In genomic region chr1:173430707-173431662, GRCh38 we compare ENCODE assay signal across 8 cellular contexts. TPM values are rescaled to one million over a fixed set of nuclear protein-coding genes. Genes with fewer than 3 reads are reported as not detected.
A peak's percentile ranks its signal among the peaks of the same experiment; 100 is the strongest.
DNase-seq lines count a peak whose midpoint lies in the region; ATAC-seq and TF ChIP-seq lines count a peak whose summit lies in the region.

No MANE protein-coding gene starts in this region.

- peak; percentile 65 for ATAC-seq in GM18909 (IDR thresholded peaks at IDR 0.05; ENCODE audit: poor library complexity, unreplicated experiment)
- ATAC-seq in mucosa of descending colon = peak; percentile 79

- H3K36me3 ChIP-seq in ACC112 (ENCODE audit: insufficient read depth, low read length) (no peaks in the 10 kb centered on the region), mucosa of descending colon (ENCODE audit: low read depth) (no peaks in the 10 kb centered on the region)

- H3K27ac ChIP-seq in ACC112 (ENCODE audit: low read depth, low read length) (peak overlapping the region; percentile 86), epithelial cell of prostate (peak overlapping the region; percentile 76)

- no peaks in the 10 kb centered on the region for H3K27me3 ChIP-seq in ACC112 (ENCODE audit: insufficient read depth, low read length)

- H3K79me2 ChIP-seq in ACC112 (ENCODE audit: control insufficient read depth, insufficient read depth, low read length, unreplicated experiment) = no peaks in the 10 kb centered on the region

- H3K4me1 ChIP-seq in ACC112 (ENCODE audit: control insufficient read depth, insufficient read depth, low read length, unreplicated experiment) = peaks cover 23% of the 10 kb centered on the region
- H3K4me1 ChIP-seq in mucosa of descending colon (ENCODE audit: low read depth) = peaks cover 44% of the 10 kb centered on the region

- intact Hi-C loops in mucosa of descending colon (cut with DNase I, micrococcal nuclease) = loop anchor here (2.0 to 10.0 kb wide), 3 partner anchors 46 to 284 kb away; partner anchors contain the start of genes KLHL20 (in 1 of the 2) and PRDX6 (in 1 of the 2)

- H3K4me3 ChIP-seq in ACC112 (ENCODE audit: low read depth, low read length) (peak overlapping the region; percentile 71), mucosa of descending colon (no peak overlapping the region)

- DNase-seq in HuH-7.5 (ENCODE audit: low spot score) (peak; percentile 29), NOMO-1 treated with dmso at 0.1 percent for 144 hours (lab: John Stamatoyannopoulos, UW; ENCODE audit: unreplicated experiment) (peak; percentile 68), epithelial cell of prostate (ENCODE audit: low read depth, low spot score) (no peak), mucosa of descending colon (peak; percentile 74 to 100 (median 87))
- DNase-seq in activated CD8-positive, alpha-beta memory T cell treated with anti-CD3 and anti-CD28 coated beads for 48 hours (ENCODE audit: low read depth in 2 of 3, low spot score in 2 of 3) = peak; percentile 56 to 90 (median 88)
- DNase-seq in stimulated activated CD8-positive, alpha-beta memory T cell treated with anti-CD3 and anti-CD28 coated beads, Interleukin-2, amount 100 ng/mL, for 1 hour (ENCODE audit: low read depth in 2 of 2) = peak; percentile 73 to 84

- H2AFZ ChIP-seq in ACC112 (ENCODE audit: low read length, unreplicated experiment) = peak overlapping the region; percentile 64

- TF ChIP-seq CTCF in mucosa of descending colon (IDR thresholded peaks at IDR 0.05) = peak; percentile 81

- no peaks in the 10 kb centered on the region for H3K9me3 ChIP-seq in mucosa of descending colon

RNA-seq across cellular contexts. Expression of gene PRDX6, which starts 46.1 kb away (rescaled TPM):
- 100 to 1,000 TPM; 398 to 884 (median 511) TPM for total RNA-seq in mucosa of descending colon
